Comparison of ENCODE assay signal across 1 cellular context in the genomic region with DNA sequence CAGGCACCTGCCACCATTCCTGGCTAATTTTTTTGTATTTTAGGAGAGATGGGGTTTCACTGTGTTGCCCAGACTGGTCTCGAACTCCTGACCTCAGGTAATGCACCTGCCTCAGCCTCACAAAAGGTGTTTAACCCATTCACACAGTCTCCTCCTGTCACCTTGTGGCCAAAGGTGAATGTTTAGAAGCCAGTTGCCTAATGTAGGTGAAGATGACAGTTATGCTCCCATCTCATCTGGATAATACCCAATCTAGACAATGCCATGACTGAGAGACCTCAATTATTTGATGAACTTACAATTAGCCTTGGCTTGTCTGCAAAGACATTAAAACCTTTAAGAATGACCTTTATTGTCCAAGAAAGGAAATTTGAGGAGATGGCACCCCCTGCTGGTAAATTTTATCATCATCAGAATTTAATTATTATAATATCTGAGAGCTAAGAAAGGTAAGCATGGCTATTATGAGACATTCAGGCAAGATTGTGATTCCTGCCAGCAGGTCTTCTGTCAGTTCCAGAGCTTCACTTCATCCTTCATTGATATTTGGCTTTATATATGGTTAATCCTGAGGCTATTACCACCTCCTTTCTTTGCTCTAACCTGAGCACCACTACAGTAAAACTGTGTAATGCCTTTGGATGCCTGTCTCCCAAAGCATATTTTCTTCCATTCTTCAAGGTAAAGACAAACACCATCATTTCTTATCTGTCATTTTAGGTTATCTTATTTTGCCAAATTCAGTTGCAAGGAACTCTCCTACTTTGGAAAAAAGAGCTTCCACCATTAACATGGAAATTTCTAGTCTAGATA.
A peak's percentile ranks its signal among the peaks of the same experiment; 100 is the strongest.
TF ChIP-seq lines count a peak whose summit lies in the region.

No MANE protein-coding gene starts in this region.

TF ChIP-seq in HepG2, 621 proteins besides CTCF, POLR2A, EP300 and RAD21 (continued from another document and continues in another):
- TF ChIP-seq, protein P1, sequence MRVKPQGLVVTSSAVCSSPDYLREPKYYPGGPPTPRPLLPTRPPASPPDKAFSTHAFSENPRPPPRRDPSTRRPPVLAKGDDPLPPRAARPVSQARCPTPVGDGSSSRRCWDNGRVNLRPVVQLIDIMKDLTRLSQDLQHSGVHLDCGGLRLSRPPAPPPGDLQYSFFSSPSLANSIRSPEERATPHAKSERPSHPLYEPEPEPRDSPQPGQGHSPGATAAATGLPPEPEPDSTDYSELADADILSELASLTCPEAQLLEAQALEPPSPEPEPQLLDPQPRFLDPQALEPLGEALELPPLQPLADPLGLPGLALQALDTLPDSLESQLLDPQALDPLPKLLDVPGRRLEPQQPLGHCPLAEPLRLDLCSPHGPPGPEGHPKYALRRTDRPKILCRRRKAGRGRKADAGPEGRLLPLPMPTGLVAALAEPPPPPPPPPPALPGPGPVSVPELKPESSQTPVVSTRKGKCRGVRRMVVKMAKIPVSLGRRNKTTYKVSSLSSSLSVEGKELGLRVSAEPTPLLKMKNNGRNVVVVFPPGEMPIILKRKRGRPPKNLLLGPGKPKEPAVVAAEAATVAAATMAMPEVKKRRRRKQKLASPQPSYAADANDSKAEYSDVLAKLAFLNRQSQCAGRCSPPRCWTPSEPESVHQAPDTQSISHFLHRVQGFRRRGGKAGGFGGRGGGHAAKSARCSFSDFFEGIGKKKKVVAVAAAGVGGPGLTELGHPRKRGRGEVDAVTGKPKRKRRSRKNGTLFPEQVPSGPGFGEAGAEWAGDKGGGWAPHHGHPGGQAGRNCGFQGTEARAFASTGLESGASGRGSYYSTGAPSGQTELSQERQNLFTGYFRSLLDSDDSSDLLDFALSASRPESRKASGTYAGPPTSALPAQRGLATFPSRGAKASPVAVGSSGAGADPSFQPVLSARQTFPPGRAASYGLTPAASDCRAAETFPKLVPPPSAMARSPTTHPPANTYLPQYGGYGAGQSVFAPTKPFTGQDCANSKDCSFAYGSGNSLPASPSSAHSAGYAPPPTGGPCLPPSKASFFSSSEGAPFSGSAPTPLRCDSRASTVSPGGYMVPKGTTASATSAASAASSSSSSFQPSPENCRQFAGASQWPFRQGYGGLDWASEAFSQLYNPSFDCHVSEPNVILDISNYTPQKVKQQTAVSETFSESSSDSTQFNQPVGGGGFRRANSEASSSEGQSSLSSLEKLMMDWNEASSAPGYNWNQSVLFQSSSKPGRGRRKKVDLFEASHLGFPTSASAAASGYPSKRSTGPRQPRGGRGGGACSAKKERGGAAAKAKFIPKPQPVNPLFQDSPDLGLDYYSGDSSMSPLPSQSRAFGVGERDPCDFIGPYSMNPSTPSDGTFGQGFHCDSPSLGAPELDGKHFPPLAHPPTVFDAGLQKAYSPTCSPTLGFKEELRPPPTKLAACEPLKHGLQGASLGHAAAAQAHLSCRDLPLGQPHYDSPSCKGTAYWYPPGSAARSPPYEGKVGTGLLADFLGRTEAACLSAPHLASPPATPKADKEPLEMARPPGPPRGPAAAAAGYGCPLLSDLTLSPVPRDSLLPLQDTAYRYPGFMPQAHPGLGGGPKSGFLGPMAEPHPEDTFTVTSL (CRISPR knock-in tag; IDR thresholded peaks at IDR 0.05; ENCODE audit: borderline replicate concordance) = no peak
- TF ChIP-seq ZNF670 (CRISPR knock-in tag; IDR thresholded peaks at IDR 0.05; ENCODE audit: borderline replicate concordance) = peak; percentile 57; the same call in 1 of the 2 replicates
- 0 out of 2 replicates have a peak, but pooled peaks have one; percentile 61 for TF ChIP-seq GLI4 (CRISPR knock-in tag; IDR thresholded peaks at IDR 0.05; ENCODE audit: borderline replicate concordance)
- TF ChIP-seq, protein P2, sequence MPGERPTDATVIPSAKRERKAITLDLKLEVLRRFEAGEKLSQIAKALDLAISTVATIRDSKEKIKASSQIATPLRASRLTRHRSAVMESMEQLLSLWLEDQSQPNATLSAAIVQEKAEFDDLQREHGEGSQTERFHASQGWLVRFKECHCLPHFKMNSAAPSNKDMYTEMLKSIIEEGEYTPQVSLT (CRISPR knock-in tag; IDR thresholded peaks at IDR 0.05; ENCODE audit: borderline replicate concordance, low read depth) = peak; percentile 46; the same call in 1 of the 2 replicates
- no peak for TF ChIP-seq LCORL (IDR thresholded peaks at IDR 0.05)
- TF ChIP-seq LCORL (CRISPR knock-in tag; IDR thresholded peaks at IDR 0.05) = peak; percentile 53; the same call in 1 of the 2 replicates
- no peak for TF ChIP-seq ZNF430 (CRISPR knock-in tag; IDR thresholded peaks at IDR 0.05)
- peak; percentile 67; the same call in 1 of the 2 replicates for TF ChIP-seq ZMYM3 (CRISPR knock-in tag; IDR thresholded peaks at IDR 0.05)
- TF ChIP-seq, protein P3, sequence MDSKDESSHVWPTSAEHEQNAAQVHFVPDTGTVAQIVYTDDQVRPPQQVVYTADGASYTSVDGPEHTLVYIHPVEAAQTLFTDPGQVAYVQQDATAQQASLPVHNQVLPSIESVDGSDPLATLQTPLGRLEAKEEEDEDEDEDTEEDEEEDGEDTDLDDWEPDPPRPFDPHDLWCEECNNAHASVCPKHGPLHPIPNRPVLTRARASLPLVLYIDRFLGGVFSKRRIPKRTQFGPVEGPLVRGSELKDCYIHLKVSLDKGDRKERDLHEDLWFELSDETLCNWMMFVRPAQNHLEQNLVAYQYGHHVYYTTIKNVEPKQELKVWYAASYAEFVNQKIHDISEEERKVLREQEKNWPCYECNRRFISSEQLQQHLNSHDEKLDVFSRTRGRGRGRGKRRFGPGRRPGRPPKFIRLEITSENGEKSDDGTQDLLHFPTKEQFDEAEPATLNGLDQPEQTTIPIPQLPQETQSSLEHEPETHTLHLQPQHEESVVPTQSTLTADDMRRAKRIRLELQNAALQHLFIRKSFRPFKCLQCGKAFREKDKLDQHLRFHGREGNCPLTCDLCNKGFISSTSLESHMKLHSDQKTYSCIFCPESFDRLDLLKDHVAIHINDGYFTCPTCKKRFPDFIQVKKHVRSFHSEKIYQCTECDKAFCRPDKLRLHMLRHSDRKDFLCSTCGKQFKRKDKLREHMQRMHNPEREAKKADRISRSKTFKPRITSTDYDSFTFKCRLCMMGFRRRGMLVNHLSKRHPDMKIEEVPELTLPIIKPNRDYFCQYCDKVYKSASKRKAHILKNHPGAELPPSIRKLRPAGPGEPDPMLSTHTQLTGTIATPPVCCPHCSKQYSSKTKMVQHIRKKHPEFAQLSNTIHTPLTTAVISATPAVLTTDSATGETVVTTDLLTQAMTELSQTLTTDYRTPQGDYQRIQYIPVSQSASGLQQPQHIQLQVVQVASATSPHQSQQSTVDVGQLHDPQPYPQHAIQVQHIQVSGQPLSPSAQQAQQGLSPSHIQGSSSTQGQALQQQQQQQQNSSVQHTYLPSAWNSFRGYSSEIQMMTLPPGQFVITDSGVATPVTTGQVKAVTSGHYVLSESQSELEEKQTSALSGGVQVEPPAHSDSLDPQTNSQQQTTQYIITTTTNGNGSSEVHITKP (CRISPR knock-in tag; IDR thresholded peaks at IDR 0.05; ENCODE audit: low read depth) = no peak
- TF ChIP-seq ZNF530 (CRISPR knock-in tag; IDR thresholded peaks at IDR 0.05; ENCODE audit: low read depth) = no peak
- TF ChIP-seq ZNF350 (CRISPR knock-in tag; IDR thresholded peaks at IDR 0.05; ENCODE audit: borderline replicate concordance, low read depth) = no peak
- TF ChIP-seq, protein P4, sequence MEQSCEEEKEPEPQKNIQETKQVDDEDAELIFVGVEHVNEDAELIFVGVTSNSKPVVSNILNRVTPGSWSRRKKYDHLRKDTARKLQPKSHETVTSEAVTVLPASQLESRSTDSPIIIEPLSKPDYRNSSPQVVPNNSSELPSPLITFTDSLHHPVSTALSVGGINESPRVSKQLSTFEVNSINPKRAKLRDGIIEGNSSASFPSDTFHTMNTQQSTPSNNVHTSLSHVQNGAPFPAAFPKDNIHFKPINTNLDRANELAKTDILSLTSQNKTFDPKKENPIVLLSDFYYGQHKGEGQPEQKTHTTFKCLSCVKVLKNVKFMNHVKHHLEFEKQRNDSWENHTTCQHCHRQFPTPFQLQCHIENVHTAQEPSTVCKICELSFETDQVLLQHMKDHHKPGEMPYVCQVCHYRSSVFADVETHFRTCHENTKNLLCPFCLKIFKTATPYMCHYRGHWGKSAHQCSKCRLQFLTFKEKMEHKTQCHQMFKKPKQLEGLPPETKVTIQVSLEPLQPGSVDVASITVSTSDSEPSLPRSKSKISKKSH (CRISPR knock-in tag; IDR thresholded peaks at IDR 0.05; ENCODE audit: borderline replicate concordance) = no peak
- TF ChIP-seq ZNF207 (IDR thresholded peaks at IDR 0.05; ENCODE audit: borderline replicate concordance) = no peak
- TF ChIP-seq ZNF230 (CRISPR knock-in tag; IDR thresholded peaks at IDR 0.05) = 0 out of 2 replicates have a peak, but pooled peaks have one; percentile 36
- peak; percentile 95 for TF ChIP-seq SMC3 (IDR thresholded peaks at IDR 0.05; ENCODE audit: low read length)
- TF ChIP-seq RXRB (CRISPR knock-in tag; IDR thresholded peaks at IDR 0.05; ENCODE audit: borderline replicate concordance) = peak; percentile 2; the same call in 1 of the 2 replicates
- TF ChIP-seq, protein P5, sequence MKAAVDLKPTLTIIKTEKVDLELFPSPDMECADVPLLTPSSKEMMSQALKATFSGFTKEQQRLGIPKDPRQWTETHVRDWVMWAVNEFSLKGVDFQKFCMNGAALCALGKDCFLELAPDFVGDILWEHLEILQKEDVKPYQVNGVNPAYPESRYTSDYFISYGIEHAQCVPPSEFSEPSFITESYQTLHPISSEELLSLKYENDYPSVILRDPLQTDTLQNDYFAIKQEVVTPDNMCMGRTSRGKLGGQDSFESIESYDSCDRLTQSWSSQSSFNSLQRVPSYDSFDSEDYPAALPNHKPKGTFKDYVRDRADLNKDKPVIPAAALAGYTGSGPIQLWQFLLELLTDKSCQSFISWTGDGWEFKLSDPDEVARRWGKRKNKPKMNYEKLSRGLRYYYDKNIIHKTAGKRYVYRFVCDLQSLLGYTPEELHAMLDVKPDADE (CRISPR knock-in tag; IDR thresholded peaks at IDR 0.05) = no peak
- TF ChIP-seq ZNF235 (CRISPR knock-in tag; IDR thresholded peaks at IDR 0.05; ENCODE audit: borderline replicate concordance) = no peak
- TF ChIP-seq NR2F6 (IDR thresholded peaks at IDR 0.05) = no peak
- TF ChIP-seq NR2F6 (CRISPR knock-in tag; IDR thresholded peaks at IDR 0.05) = no peak
- no peak for TF ChIP-seq RXRA (CRISPR knock-in tag; IDR thresholded peaks at IDR 0.05)
- TF ChIP-seq ZNF431 (CRISPR knock-in tag; IDR thresholded peaks at IDR 0.05; ENCODE audit: borderline replicate concordance, low read depth) = no peak
- peak; percentile 20; the same call in 1 of the 2 replicates for TF ChIP-seq THAP11 (CRISPR knock-in tag; IDR thresholded peaks at IDR 0.05)
- TF ChIP-seq, protein P6, sequence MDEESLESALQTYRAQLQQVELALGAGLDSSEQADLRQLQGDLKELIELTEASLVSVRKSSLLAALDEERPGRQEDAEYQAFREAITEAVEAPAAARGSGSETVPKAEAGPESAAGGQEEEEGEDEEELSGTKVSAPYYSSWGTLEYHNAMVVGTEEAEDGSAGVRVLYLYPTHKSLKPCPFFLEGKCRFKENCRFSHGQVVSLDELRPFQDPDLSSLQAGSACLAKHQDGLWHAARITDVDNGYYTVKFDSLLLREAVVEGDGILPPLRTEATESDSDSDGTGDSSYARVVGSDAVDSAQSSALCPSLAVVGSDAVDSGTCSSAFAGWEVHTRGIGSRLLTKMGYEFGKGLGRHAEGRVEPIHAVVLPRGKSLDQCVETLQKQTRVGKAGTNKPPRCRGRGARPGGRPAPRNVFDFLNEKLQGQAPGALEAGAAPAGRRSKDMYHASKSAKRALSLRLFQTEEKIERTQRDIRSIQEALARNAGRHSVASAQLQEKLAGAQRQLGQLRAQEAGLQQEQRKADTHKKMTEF (CRISPR knock-in tag; IDR thresholded peaks at IDR 0.05) = peak; percentile 54; the same call in 1 of the 2 replicates
- TF ChIP-seq NFIC (IDR thresholded peaks at IDR 0.05; ENCODE audit: low read length) = 0 out of 2 replicates have a peak, but pooled peaks have one; percentile 25
- TF ChIP-seq CBX5 (CRISPR knock-in tag; IDR thresholded peaks at IDR 0.05; ENCODE audit: borderline replicate concordance) = peak; percentile 82; the same call in 1 of the 2 replicates
- peak; percentile 56 for TF ChIP-seq TEAD3 (CRISPR knock-in tag; optimal IDR thresholded peaks at IDR 0.05; ENCODE audit: borderline replicate concordance)
- 0 out of 4 replicates have a peak, but pooled peaks of 1 of the 2 experiments have one; percentile 36 for TF ChIP-seq KLF16 (CRISPR knock-in tag; IDR thresholded peaks at IDR 0.05)
- peak; percentile 67 for TF ChIP-seq ZNF652 (CRISPR knock-in tag; IDR thresholded peaks at IDR 0.05; ENCODE audit: borderline replicate concordance, low read depth)
- TF ChIP-seq, protein P7, sequence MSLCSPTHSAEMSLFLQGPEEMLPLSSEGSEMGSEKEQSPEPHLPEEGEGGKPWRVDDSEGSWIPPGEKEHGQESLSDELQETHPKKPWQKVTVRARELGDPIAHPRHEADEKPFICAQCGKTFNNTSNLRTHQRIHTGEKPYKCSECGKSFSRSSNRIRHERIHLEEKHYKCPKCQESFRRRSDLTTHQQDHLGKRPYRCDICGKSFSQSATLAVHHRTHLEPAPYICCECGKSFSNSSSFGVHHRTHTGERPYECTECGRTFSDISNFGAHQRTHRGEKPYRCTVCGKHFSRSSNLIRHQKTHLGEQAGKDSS (CRISPR knock-in tag; IDR thresholded peaks at IDR 0.05; ENCODE audit: borderline replicate concordance, low read depth) = 0 out of 2 replicates have a peak, but pooled peaks have one; percentile 53
- TF ChIP-seq, protein P8, sequence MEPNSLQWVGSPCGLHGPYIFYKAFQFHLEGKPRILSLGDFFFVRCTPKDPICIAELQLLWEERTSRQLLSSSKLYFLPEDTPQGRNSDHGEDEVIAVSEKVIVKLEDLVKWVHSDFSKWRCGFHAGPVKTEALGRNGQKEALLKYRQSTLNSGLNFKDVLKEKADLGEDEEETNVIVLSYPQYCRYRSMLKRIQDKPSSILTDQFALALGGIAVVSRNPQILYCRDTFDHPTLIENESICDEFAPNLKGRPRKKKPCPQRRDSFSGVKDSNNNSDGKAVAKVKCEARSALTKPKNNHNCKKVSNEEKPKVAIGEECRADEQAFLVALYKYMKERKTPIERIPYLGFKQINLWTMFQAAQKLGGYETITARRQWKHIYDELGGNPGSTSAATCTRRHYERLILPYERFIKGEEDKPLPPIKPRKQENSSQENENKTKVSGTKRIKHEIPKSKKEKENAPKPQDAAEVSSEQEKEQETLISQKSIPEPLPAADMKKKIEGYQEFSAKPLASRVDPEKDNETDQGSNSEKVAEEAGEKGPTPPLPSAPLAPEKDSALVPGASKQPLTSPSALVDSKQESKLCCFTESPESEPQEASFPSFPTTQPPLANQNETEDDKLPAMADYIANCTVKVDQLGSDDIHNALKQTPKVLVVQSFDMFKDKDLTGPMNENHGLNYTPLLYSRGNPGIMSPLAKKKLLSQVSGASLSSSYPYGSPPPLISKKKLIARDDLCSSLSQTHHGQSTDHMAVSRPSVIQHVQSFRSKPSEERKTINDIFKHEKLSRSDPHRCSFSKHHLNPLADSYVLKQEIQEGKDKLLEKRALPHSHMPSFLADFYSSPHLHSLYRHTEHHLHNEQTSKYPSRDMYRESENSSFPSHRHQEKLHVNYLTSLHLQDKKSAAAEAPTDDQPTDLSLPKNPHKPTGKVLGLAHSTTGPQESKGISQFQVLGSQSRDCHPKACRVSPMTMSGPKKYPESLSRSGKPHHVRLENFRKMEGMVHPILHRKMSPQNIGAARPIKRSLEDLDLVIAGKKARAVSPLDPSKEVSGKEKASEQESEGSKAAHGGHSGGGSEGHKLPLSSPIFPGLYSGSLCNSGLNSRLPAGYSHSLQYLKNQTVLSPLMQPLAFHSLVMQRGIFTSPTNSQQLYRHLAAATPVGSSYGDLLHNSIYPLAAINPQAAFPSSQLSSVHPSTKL (CRISPR knock-in tag; IDR thresholded peaks at IDR 0.05) = peak; percentile 37; the same call in 1 of the 2 replicates
- peak; percentile 84; the same call in 1 of the 2 replicates for TF ChIP-seq ZNF44 (CRISPR knock-in tag; IDR thresholded peaks at IDR 0.05)
- no peak for TF ChIP-seq NR2F2 (IDR thresholded peaks at IDR 0.05; ENCODE audit: borderline replicate concordance, low read depth)
- TF ChIP-seq ZNF354B (CRISPR knock-in tag; IDR thresholded peaks at IDR 0.05) = peak; percentile 89; the same call in 1 of the 2 replicates
- no peak for TF ChIP-seq NONO (IDR thresholded peaks at IDR 0.05)
- TF ChIP-seq NONO (CRISPR knock-in tag; conservative IDR thresholded peaks at IDR 0.05) = no peak
- TF ChIP-seq EHMT2 (IDR thresholded peaks at IDR 0.05; ENCODE audit: borderline replicate concordance, low read depth, low read length) = no peak; the same call in 1 of the 2 replicates
